ENCODE assay signal across 8 cellular contexts in genomic region chr19:2977686-2978466, GRCh38. TPM values are rescaled to one million over a fixed set of nuclear protein-coding genes. Genes with fewer than 3 reads are reported as not detected.
DNase-seq lines count a peak whose midpoint lies in the region; ATAC-seq and TF ChIP-seq lines count a peak whose summit lies in the region.

No MANE protein-coding gene starts in this region.

- no peak overlapping the region for H3K4me2 ChIP-seq in MM.1S (ENCODE audit: low read depth, low read length)

- no peak overlapping the region; the same call in 1 of the 2 replicates for H2AFZ ChIP-seq in MM.1S (ENCODE audit: low read length)

- no peak for TF ChIP-seq EP300 in sigmoid colon (IDR thresholded peaks at IDR 0.05)

- no peaks in the 10 kb centered on the region for H3K9me3 ChIP-seq in endodermal cell (ENCODE audit: control insufficient read depth, low read length)
- H3K9me3 ChIP-seq in sigmoid colon = no peaks in the 10 kb centered on the region
- H3K9me3 ChIP-seq in MM.1S (replicated peaks; ENCODE audit: insufficient read depth, low read length) = no peaks in the 10 kb centered on the region

- no peak overlapping the region for H3K27ac Mint-ChIP-seq in endodermal cell

- H3K27ac ChIP-seq in endodermal cell (ENCODE audit: low read depth, low read length) (no peak overlapping the region), sigmoid colon (peak overlapping the region; percentile 44 to 62 (median 53)), MM.1S (ENCODE audit: low read length) (no peak overlapping the region)

- peak overlapping the region; percentile 35 for H3K4me3 ChIP-seq in GM12875 (ENCODE audit: low read depth, low read length)
- H3K4me3 ChIP-seq in NB4 (ENCODE audit: low read depth, low read length) = peak overlapping the region; percentile 28
- peak overlapping the region; percentile 80 for H3K4me3 ChIP-seq in endodermal cell (ENCODE audit: low read length)
- H3K4me3 ChIP-seq in sigmoid colon = peak overlapping the region in 3 of 4 donors; percentile 49 to 55 (median 51)
- H3K4me3 ChIP-seq in MM.1S (ENCODE audit: low read length) = no peak overlapping the region

- no peak for ATAC-seq in GM18502 (IDR thresholded peaks at IDR 0.05; ENCODE audit: poor library complexity, unreplicated experiment)

- no peaks in the 10 kb centered on the region for H3K9me3 Mint-ChIP-seq in endodermal cell

- H3K4me1 ChIP-seq in endodermal cell (ENCODE audit: control insufficient read depth, insufficient read depth, low read length) = peaks cover 5% of the 10 kb centered on the region
- peaks cover 0 to 35% (median 30%) of the 10 kb centered on the region in 4 donors for H3K4me1 ChIP-seq in sigmoid colon
- H3K4me1 ChIP-seq in MM.1S (ENCODE audit: low read length) = no peaks in the 10 kb centered on the region

- no peaks in the 10 kb centered on the region for H3K9me2 ChIP-seq in MM.1S (replicated peaks; ENCODE audit: insufficient read depth, low read length)

- intact Hi-C loops in sigmoid colon (cut with DNase I) = loop anchor here (2.0 kb wide), 1 partner anchor 57 kb away; no protein-coding TSS in a partner anchor

- peak overlapping the region; percentile 72 for H3K4me3 Mint-ChIP-seq in endodermal cell

- TF ChIP-seq POLR2A in NB4 (IDR thresholded peaks at IDR 0.05; ENCODE audit: extremely low read depth, insufficient read length) (no peak), sigmoid colon (IDR thresholded peaks at IDR 0.05) (no peak)

- H3K36me3 ChIP-seq in endodermal cell (ENCODE audit: control insufficient read depth, insufficient read depth, low read length) (no peaks in the 10 kb centered on the region), sigmoid colon (no peaks in the 10 kb centered on the region), MM.1S (replicated peaks; ENCODE audit: insufficient read depth, low read length) (no peaks in the 10 kb centered on the region)

- H3F3A ChIP-seq in MM.1S (ENCODE audit: insufficient read depth, low read length) = no peaks in the 10 kb centered on the region

- no peaks in the 10 kb centered on the region for H3K79me2 ChIP-seq in MM.1S (ENCODE audit: low read length)

- H3K27me3 Mint-ChIP-seq in endodermal cell (ENCODE audit: insufficient read depth) = peaks cover 67% of the 10 kb centered on the region

- H3K9ac ChIP-seq in endodermal cell (ENCODE audit: extremely low read depth, low read length, poor library complexity, severe bottlenecking) (no peak overlapping the region), MM.1S (ENCODE audit: low read length) (no peak overlapping the region)

- WGBS in endodermal cell (ENCODE audit: insufficient coverage in 1 of 2, insufficient read length in 1 of 2), 2 experiments = 43 to 48% methylated on average over 13 to 19 of the region's 19 CpGs
- 31 to 59% methylated on average over 19 of the region's 19 CpGs for WGBS in sigmoid colon, 2 donors

- no peak for TF ChIP-seq CTCF in GM12875 (IDR thresholded peaks at IDR 0.05; ENCODE audit: borderline replicate concordance, insufficient read depth, low read depth, low read length)
- TF ChIP-seq CTCF in NB4 (IDR thresholded peaks at IDR 0.05; ENCODE audit: low read depth, low read length) = no peak
- TF ChIP-seq CTCF in endodermal cell (conservative IDR thresholded peaks at IDR 0.05) = no peak
- no peak for TF ChIP-seq CTCF in sigmoid colon (IDR thresholded peaks at IDR 0.05)
- TF ChIP-seq CTCF in MM.1S (IDR thresholded peaks at IDR 0.05; ENCODE audit: low read length) = no peak

- no peaks in the 10 kb centered on the region for H3K36me3 Mint-ChIP-seq in endodermal cell (ENCODE audit: low read depth)

- H3K27me3 ChIP-seq in endodermal cell (ENCODE audit: control insufficient read depth, insufficient read depth, low read length, poor library complexity, severe bottlenecking) (peaks cover 8% of the 10 kb centered on the region), sigmoid colon (no peaks in the 10 kb centered on the region), MM.1S (replicated peaks; ENCODE audit: insufficient read depth, low read length) (peaks cover 94% of the 10 kb centered on the region)

- H4K20me1 ChIP-seq in MM.1S (ENCODE audit: insufficient read depth, low read length) = no peaks in the 10 kb centered on the region

- peak; percentile 21 for DNase-seq in NB4 (ENCODE audit: low read depth)
- DNase-seq in endodermal cell = peak; percentile 60
- peak; percentile 68 for DNase-seq in sigmoid colon
- DNase-seq in NCI-H2227 (lab: John Stamatoyannopoulos, UW; ENCODE audit: unreplicated experiment) = no peak
- no peak for DNase-seq in NCI-H187 treated with DMSO at 0.1 percent for 48 hours (lab: John Stamatoyannopoulos, UW)
- no peak for DNase-seq in MM.1S

- H3K4me1 Mint-ChIP-seq in endodermal cell = peaks cover 18% of the 10 kb centered on the region

RNA-seq across cellular contexts. Expression of gene TLE6, which starts 0.5 kb away (rescaled TPM):
- 10 to 100 TPM; 13.7 to 17.3 TPM for total RNA-seq in endodermal cell
- 1.2 TPM for polyA plus RNA-seq in endodermal cell (2013, experiment 1 of 2)
- 1.3 TPM for polyA plus RNA-seq in endodermal cell (2013, experiment 2 of 2)
- total RNA-seq in sigmoid colon = under 1 TPM in 3 of 4 donors, not detected in 1; 0.71 to 0.99 (median 0.81) TPM
- polyA plus RNA-seq in sigmoid colon = 1 to 10 TPM; 1.8 to 7.2 (median 3.0) TPM

RNA-seq across cellular contexts. Expression of gene ZNF77, which starts 33.1 kb away (rescaled TPM):
- total RNA-seq in endodermal cell (1 to 10 TPM; 4.6 to 7.1 TPM), sigmoid colon (1 to 10 TPM; 3.4 to 8.2 (median 5.3) TPM)
- polyA plus RNA-seq in endodermal cell (2013, experiment 1 of 2) = 8.7 TPM
- 9.9 TPM for polyA plus RNA-seq in endodermal cell (2013, experiment 2 of 2)
- polyA plus RNA-seq in sigmoid colon = 1 to 10 TPM; 1.8 to 2.7 (median 2.1) TPM

RNA-seq across cellular contexts. Expression of gene TLE2, which starts 51.2 kb away (rescaled TPM):
- total RNA-seq in endodermal cell (10 to 100 TPM; 75.0 to 80.3 TPM), sigmoid colon (10 to 100 TPM; 27.8 to 66.5 (median 47.3) TPM)
- 8.9 TPM for polyA plus RNA-seq in endodermal cell (2013, experiment 1 of 2)
- polyA plus RNA-seq in endodermal cell (2013, experiment 2 of 2) = 10.2 TPM
- 10 to 100 TPM; 10.9 to 20.9 (median 14.4) TPM for polyA plus RNA-seq in sigmoid colon

Comparison
In these comparisons a context has a peak if more than half of its experiments do, and no peak if none do; other contexts are left out.
1. DNase-seq: peak in NB4 (single experiment), endodermal cell (single experiment) and sigmoid colon (single experiment); none in NCI-H2227 (single experiment), NCI-H187 treated with DMSO at 0.1 percent for 48 hours (single experiment) and MM.1S (single experiment).
2. H3K27ac ChIP-seq: peak in sigmoid colon (4 of 4); none in endodermal cell (single experiment) and MM.1S (single experiment).
3. RNA of gene TLE6, which starts 0.5 kb away (total RNA-seq): 13.7 to 17.3 TPM in endodermal cell; 0.71 to 0.99 TPM in sigmoid colon; every median in the first group is over 4 times any median in the second.